8 cellular contexts compared by ENCODE assay signal in the genomic region with DNA sequence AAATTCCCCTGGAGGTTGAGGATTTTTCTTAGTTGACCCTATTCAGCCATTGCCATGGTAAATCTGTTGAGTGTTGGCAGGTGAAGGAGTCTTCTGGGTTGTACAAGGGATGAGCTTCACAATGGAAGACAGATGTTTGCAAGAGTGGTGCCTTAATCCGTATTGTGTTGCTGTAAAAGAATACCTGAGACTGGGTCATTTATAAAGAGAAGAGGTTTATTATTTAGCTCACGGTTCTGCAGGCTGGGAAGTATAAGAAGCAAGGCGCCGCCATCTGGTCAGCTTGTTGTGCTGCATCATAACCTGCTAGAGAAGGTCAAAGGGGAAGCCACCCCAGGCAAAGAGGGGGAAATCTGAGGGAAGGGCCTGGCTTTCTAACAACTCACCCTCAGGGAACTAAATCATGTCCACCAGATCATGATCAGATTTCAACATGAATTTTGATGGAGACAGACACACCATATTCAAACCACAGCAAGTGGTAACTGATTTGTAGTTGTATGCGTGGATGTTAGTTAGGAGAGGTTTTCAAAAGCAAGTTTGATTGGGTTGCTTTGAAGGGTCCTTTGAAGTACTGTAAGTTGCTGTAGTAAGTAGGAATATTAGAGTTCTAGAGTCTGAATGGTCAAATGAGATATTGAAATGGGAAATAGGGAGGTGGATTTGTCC. TPM values are rescaled to one million over a fixed set of nuclear protein-coding genes. Genes with fewer than 3 reads are reported as not detected.
DNase-seq lines count a peak whose midpoint lies in the region; ATAC-seq and TF ChIP-seq lines count a peak whose summit lies in the region.

No MANE protein-coding gene starts in this region.

- H3K4me3 Mint-ChIP-seq in CD8-positive, alpha-beta memory T cell, result peak overlapping the region in 5 of 7 donors; percentile 6 to 80 (median 22)
- no peak overlapping the region for H3K4me3 Mint-ChIP-seq in memory B cell

- no peaks in the 10 kb centered on the region for H3K9me3 ChIP-seq in CD8-positive, alpha-beta memory T cell (ENCODE audit: low read length)
- H3K9me3 ChIP-seq in HCT116 (ENCODE audit: control insufficient read depth in 1 of 2, insufficient read depth in 1 of 2, low read depth in 1 of 2, low read length in 2 of 2), result no peaks in the 10 kb centered on the region

- H3K27me3 ChIP-seq in CD8-positive, alpha-beta memory T cell (ENCODE audit: insufficient read depth, low read length, poor library complexity, severe bottlenecking), result no peaks in the 10 kb centered on the region
- no peaks in the 10 kb centered on the region for H3K27me3 ChIP-seq in HCT116 (ENCODE audit: insufficient read depth, low read length)

- RAD21 ChIA-PET in HCT116 (lab: Charles Lee; ENCODE audit: low non-redundant PET in 1 of 2, low total read pairs in 2 of 2, uncharacterized antibody in 2 of 2, unreplicated experiment in 2 of 2), result interaction anchor here (0.9 to 1.1 kb wide), 2 partner anchors 208 kb away, joined by 6 to 7 read pairs; no protein-coding TSS in a partner anchor

- H3K27ac ChIP-seq in CD8-positive, alpha-beta memory T cell (ENCODE audit: low read depth, low read length), result no peak overlapping the region
- no peak overlapping the region for H3K27ac ChIP-seq in HCT116 (ENCODE audit: low read depth, low read length)

- TF ChIP-seq POLR2A in HCT116 (IDR thresholded peaks at IDR 0.05; ENCODE audit: borderline replicate concordance, extremely low read depth, insufficient read depth, insufficient read length), result no peak

- ATAC-seq in HCT116, result 0 out of 2 replicates have a peak, but pooled peaks have one; percentile 19
- peak; percentile 13 for ATAC-seq in memory B cell (ENCODE audit: low read depth)
- ATAC-seq in HG03442 (IDR thresholded peaks at IDR 0.05; ENCODE audit: unreplicated experiment), result no peak

- no peaks in the 10 kb centered on the region for H3K9me3 Mint-ChIP-seq in CD8-positive, alpha-beta memory T cell
- no peaks in the 10 kb centered on the region for H3K9me3 Mint-ChIP-seq in memory B cell

- peaks cover 17% of the 10 kb centered on the region for H3K4me1 ChIP-seq in CD8-positive, alpha-beta memory T cell (ENCODE audit: insufficient read depth, low read length)
- peaks cover 16 to 23% of the 10 kb centered on the region in 2 experiments; a peak in 3 of 4 replicates for H3K4me1 ChIP-seq in HCT116 (ENCODE audit: control insufficient read depth in 1 of 2, insufficient read depth in 2 of 2, low read length in 2 of 2)

- peak; percentile 77 for TF ChIP-seq RAD21 in HCT116 (IDR thresholded peaks at IDR 0.05; ENCODE audit: low read depth)

- peaks cover 0 to 6% (median 0%) of the 10 kb centered on the region in 3 donors for H3K36me3 Mint-ChIP-seq in CD8-positive, alpha-beta memory T cell
- H3K36me3 Mint-ChIP-seq in memory B cell, result no peaks in the 10 kb centered on the region

- no peaks in the 10 kb centered on the region for H3K9me2 ChIP-seq in HCT116 (ENCODE audit: insufficient read depth)

- peak overlapping the region; percentile 10 for H3K4me2 ChIP-seq in HCT116 (ENCODE audit: low read length)

- intact Hi-C loops in HCT116 (cut with micrococcal nuclease), result loop anchor here (1.0 to 5.0 kb wide), 2 partner anchors 208 to 452 kb away; no protein-coding TSS in a partner anchor

- H3K4me3 ChIP-seq in CD8-positive, alpha-beta memory T cell (ENCODE audit: low read length), result no peak overlapping the region
- no peak overlapping the region for H3K4me3 ChIP-seq in HCT116 (replicated peaks in 1 of 2; ENCODE audit: low read depth in 1 of 2, low read length in 2 of 2)

- peaks cover 3% of the 10 kb centered on the region in 2 donors for H3K27me3 Mint-ChIP-seq in CD8-positive, alpha-beta memory T cell
- no peaks in the 10 kb centered on the region for H3K27me3 Mint-ChIP-seq in memory B cell

- peak overlapping the region in 3 of 8 donors; percentile 9 to 75 (median 33) for H3K27ac Mint-ChIP-seq in CD8-positive, alpha-beta memory T cell
- no peak overlapping the region for H3K27ac Mint-ChIP-seq in memory B cell

- H3K36me3 ChIP-seq in CD8-positive, alpha-beta memory T cell (ENCODE audit: insufficient read depth, low read length), result no peaks in the 10 kb centered on the region
- no peaks in the 10 kb centered on the region for H3K36me3 ChIP-seq in HCT116 (ENCODE audit: control insufficient read depth in 1 of 2, insufficient read depth in 2 of 2, low read length in 2 of 2)

- peak; percentile 16 to 66 (median 27) for DNase-seq in CD8-positive, alpha-beta memory T cell
- DNase-seq in HCT116 (ENCODE audit: low read depth, low spot score), result peak; percentile 37
- peak; percentile 44 for DNase-seq in NCI-H2227 treated with DMSO at 0.1 percent for 48 hours (lab: John Stamatoyannopoulos, UW)
- DNase-seq in activated CD4-positive, alpha-beta T cell treated with anti-CD3 and anti-CD28 coated beads for 48 hours, result peak; percentile 66
- peak; percentile 15 for DNase-seq in effector CD8-positive, alpha-beta T cell (lab: John Stamatoyannopoulos, UW)
- DNase-seq in memory B cell (ENCODE audit: low spot score in 2 of 2), result peak; percentile 39 to 44
- DNase-seq in stimulated activated CD8-positive, alpha-beta memory T cell treated with anti-CD3 and anti-CD28 coated beads, Interleukin-15, amount 100 ng/mL, for 48 hours (ENCODE audit: low read depth in 2 of 2), result peak; percentile 19 to 24

- H4K20me1 ChIP-seq in HCT116 (ENCODE audit: insufficient read depth), result no peaks in the 10 kb centered on the region

- no peak overlapping the region for H3K9ac ChIP-seq in HCT116 (ENCODE audit: low read length)

- peaks cover 17 to 33% (median 32%) of the 10 kb centered on the region in 3 donors for H3K4me1 Mint-ChIP-seq in CD8-positive, alpha-beta memory T cell
- peaks cover 15% of the 10 kb centered on the region for H3K4me1 Mint-ChIP-seq in memory B cell

- H2AFZ ChIP-seq in HCT116 (ENCODE audit: low read depth, low read length, poor library complexity, severe bottlenecking), result no peak overlapping the region

- POLR2A ChIA-PET in CD8-positive, alpha-beta memory T cell (lab: Charles Lee), result no interaction called here
- POLR2A ChIA-PET in HCT116 (lab: Charles Lee), result interaction anchor here (0.8 to 1.4 kb wide), 3 partner anchors 11 to 208 kb away, joined by 3 to 4 read pairs (median 3); no protein-coding TSS in a partner anchor

- no TSS peak for BruUV-seq in HCT116 (replicated peaks; lab: Mats Ljungman, UMichigan)

- H3K79me2 ChIP-seq in HCT116 (ENCODE audit: insufficient read depth, low read length), result peaks cover 11% of the 10 kb centered on the region; the same call in 1 of the 2 replicates

- CTCF ChIA-PET in CD8-positive, alpha-beta memory T cell (lab: Charles Lee), result interaction anchor here (0.6 to 3.3 kb wide), 9 partner anchors 11 to 453 kb away, joined by 3 to 22 read pairs (median 3); a partner anchor contains a TSS
- CTCF ChIA-PET in HCT116 (lab: Charles Lee), result interaction anchor here (0.6 to 2.8 kb wide), 7 partner anchors 11 to 452 kb away, joined by 3 to 38 read pairs (median 6); no protein-coding TSS in a partner anchor

- TF ChIP-seq CTCF in HCT116 (IDR thresholded peaks at IDR 0.05 in 2 of 3, conservative IDR thresholded peaks at IDR 0.05 in 1 of 3; ENCODE audit: borderline replicate concordance in 1 of 3, insufficient read depth in 1 of 3, low read depth in 2 of 3, low read length in 2 of 3), result peak; percentile 61 to 81 (median 79); a peak in 5 of 6 replicates

TF ChIP-seq in HCT116, 20 proteins besides CTCF, POLR2A, EP300 and RAD21:
- TF ChIP-seq ZFX (IDR thresholded peaks at IDR 0.05), result no peak
- 0 out of 2 replicates have a peak, but pooled peaks have one; percentile 29 for TF ChIP-seq SIN3A (IDR thresholded peaks at IDR 0.05; ENCODE audit: low read depth)
- TF ChIP-seq YY1 (IDR thresholded peaks at IDR 0.05; ENCODE audit: extremely low read depth, insufficient replicate concordance, low read depth, low read length), result no peak
- 0 out of 2 replicates have a peak, but pooled peaks have one; percentile 22 for TF ChIP-seq EGR1 (IDR thresholded peaks at IDR 0.05; ENCODE audit: low read depth)
- TF ChIP-seq CBX3 (IDR thresholded peaks at IDR 0.05; ENCODE audit: low read depth), result peak; percentile 30; the same call in 1 of the 2 replicates

RNA-seq across cellular contexts. Expression of a gene that starts 2.5 kb away (rescaled TPM):
- 100 to 1,000 TPM; 134 to 137 TPM for total RNA-seq in CD8-positive, alpha-beta memory T cell
- polyA plus RNA-seq in CD8-positive, alpha-beta memory T cell, result 49.7 TPM
- total RNA-seq in HCT116 (2021; ENCODE audit: unreplicated experiment), result 104 TPM
- 46.6 and 53.4 TPM in 2 replicates for polyA plus RNA-seq in HCT116 (2012)

Comparison
In these comparisons a context has a peak if more than half of its experiments do, and no peak if none do; other contexts are left out.
1. DNase-seq: peak in every context shown above with its lines; median percentile 66 in activated CD4-positive, alpha-beta T cell treated with anti-CD3 and anti-CD28 coated beads for 48 hours; 44 in NCI-H2227 treated with DMSO at 0.1 percent for 48 hours; 42 in memory B cell; 37 in HCT116; 27 in CD8-positive, alpha-beta memory T cell; 22 in stimulated activated CD8-positive, alpha-beta memory T cell treated with anti-CD3 and anti-CD28 coated beads, Interleukin-15, amount 100 ng/mL, for 48 hours; 15 in effector CD8-positive, alpha-beta T cell.